13 cellular contexts compared by ENCODE assay signal in the genomic region with DNA sequence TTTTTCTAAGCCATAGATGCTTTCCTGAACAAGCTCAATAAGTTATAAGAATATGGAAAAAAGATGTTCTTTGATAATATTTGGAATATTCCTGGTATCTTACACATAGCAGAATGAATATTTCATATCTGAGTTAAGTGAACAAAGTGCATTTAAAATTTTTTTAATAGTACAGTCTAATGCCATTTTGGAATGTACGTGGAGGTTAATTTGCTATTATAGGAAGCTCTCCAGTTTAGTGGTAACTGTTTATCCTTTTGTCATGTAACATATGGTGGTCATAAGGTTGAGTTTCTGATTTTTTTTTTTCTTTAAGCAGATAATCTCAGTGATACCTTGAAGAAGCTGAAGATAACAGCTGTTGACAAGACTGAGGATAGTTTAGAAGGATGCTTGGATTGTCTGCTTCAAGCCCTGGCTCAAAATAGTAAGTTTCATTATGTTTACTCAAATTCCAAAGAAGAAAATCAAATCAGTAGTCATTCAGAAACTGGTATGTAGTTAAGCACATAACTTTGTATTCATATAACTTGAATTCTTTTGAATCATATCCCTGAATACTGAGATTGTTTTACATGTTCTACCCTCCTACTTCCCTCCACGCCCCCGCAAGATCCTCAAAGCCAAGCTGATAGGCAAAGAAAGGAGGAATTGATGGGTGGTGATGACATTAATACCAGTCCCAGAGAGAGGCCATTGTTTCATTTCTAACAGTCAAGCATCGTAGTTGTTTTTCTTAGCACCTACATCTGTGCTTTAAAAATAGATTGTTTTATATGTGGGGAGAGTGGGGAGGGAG. TPM values are rescaled to one million over a fixed set of nuclear protein-coding genes. Genes with fewer than 3 reads are reported as not detected.
DNase-seq lines count a peak whose midpoint lies in the region; ATAC-seq and TF ChIP-seq lines count a peak whose summit lies in the region.
"Had no signal": no experiment of that assay in that cellular context is flagged by ENCODE, and none has a peak within 500 bp of the region (broad histone marks: within the 10 kb centered on the region; RNA-seq: fewer than 3 reads in every experiment).

No MANE protein-coding gene starts in this region.

- H3K36me3 Mint-ChIP-seq in activated CD8-positive, alpha-beta memory T cell treated with anti-CD3 and anti-CD28 coated beads, Interleukin-2, amount 10 ng/mL, durations not matched to agents 7 days and 5 days = peaks cover 36% of the 10 kb centered on the region
- no peaks in the 10 kb centered on the region for H3K36me3 Mint-ChIP-seq in glutamatergic neuron (ENCODE audit: unreplicated experiment)

- H3K27ac Mint-ChIP-seq in activated CD8-positive, alpha-beta memory T cell treated with anti-CD3 and anti-CD28 coated beads, Interleukin-2, amount 10 ng/mL, durations not matched to agents 7 days and 5 days = peak overlapping the region; percentile 26
- peak overlapping the region; percentile 64 for H3K27ac Mint-ChIP-seq in glutamatergic neuron (ENCODE audit: unreplicated experiment)
- H3K27ac Mint-ChIP-seq: T-helper 1 cell treated with Interleukin-12 subunit alpha and Interleukin-12 subunit beta and Interleukin-4 antibody, amounts not matched to agents 30 μg/mL and 1 μg/mL, for 36 hours had no signal

- H3K36me3 ChIP-seq in body of pancreas (replicated peaks in 1 of 2; ENCODE audit: insufficient read depth in 1 of 2, low read depth in 2 of 2) = no peaks in the 10 kb centered on the region
- H3K36me3 ChIP-seq: ascending aorta, upper lobe of left lung had no signal

- CTCF ChIA-PET in activated CD8-positive, alpha-beta memory T cell treated with anti-CD3 and anti-CD28 coated beads, Interleukin-2, amount 10 ng/mL, durations not matched to agents 7 days and 5 days (lab: Charles Lee) = no interaction called here

- H3K27me3 ChIP-seq in body of pancreas = no peaks in the 10 kb centered on the region
- H3K27me3 ChIP-seq: ascending aorta, upper lobe of left lung had no signal

- no peaks in the 10 kb centered on the region for H3K9me3 ChIP-seq in body of pancreas
- H3K9me3 ChIP-seq: ascending aorta, upper lobe of left lung had no signal

- no peak for DNase-seq in activated CD8-positive, alpha-beta memory T cell treated with anti-CD3 and anti-CD28 coated beads, Interleukin-2, amount 10 ng/mL, durations not matched to agents 7 days and 5 days
- DNase-seq in activated CD8-positive, alpha-beta memory T cell treated with anti-CD3 and anti-CD28 coated beads, Interleukin-2, amount 50 U/mL, for 4 hours = no peak
- DNase-seq in RPMI7951 (ENCODE audit: low read depth) = peak; percentile 22
- DNase-seq in glutamatergic neuron = no peak
- DNase-seq in stimulated activated CD4-positive, alpha-beta T cell treated with anti-CD3 and anti-CD28 coated beads, Interleukin-4, amount 100 ng/mL, for 48 hours (ENCODE audit: low read depth in 2 of 2) = peak; percentile 13 to 47
- DNase-seq in body of pancreas = no peak
- DNase-seq: Karpas-422, NCI-H1930, upper lobe of left lung had no signal

- no peaks in the 10 kb centered on the region for H3K27me3 Mint-ChIP-seq in activated CD8-positive, alpha-beta memory T cell treated with anti-CD3 and anti-CD28 coated beads, Interleukin-2, amount 10 ng/mL, durations not matched to agents 7 days and 5 days
- H3K27me3 Mint-ChIP-seq in glutamatergic neuron (ENCODE audit: unreplicated experiment) = no peaks in the 10 kb centered on the region

- TF ChIP-seq CTCF in glutamatergic neuron (IDR thresholded peaks at IDR 0.05; ENCODE audit: partially characterized antibody, unreplicated experiment) = no peak
- TF ChIP-seq CTCF in body of pancreas (IDR thresholded peaks at IDR 0.05) = no peak

- H3K4me3 Mint-ChIP-seq in activated CD8-positive, alpha-beta memory T cell treated with anti-CD3 and anti-CD28 coated beads, Interleukin-2, amount 10 ng/mL, durations not matched to agents 7 days and 5 days = no peak overlapping the region
- no peak overlapping the region for H3K4me3 Mint-ChIP-seq in glutamatergic neuron (ENCODE audit: unreplicated experiment)
- H3K4me3 Mint-ChIP-seq: T-helper 1 cell treated with Interleukin-12 subunit alpha and Interleukin-12 subunit beta and Interleukin-4 antibody, amounts not matched to agents 30 μg/mL and 1 μg/mL, for 36 hours had no signal

- H3K4me1 Mint-ChIP-seq in activated CD8-positive, alpha-beta memory T cell treated with anti-CD3 and anti-CD28 coated beads, Interleukin-2, amount 10 ng/mL, durations not matched to agents 7 days and 5 days = peaks cover 28% of the 10 kb centered on the region
- H3K4me1 Mint-ChIP-seq in glutamatergic neuron (ENCODE audit: low read depth, unreplicated experiment) = peaks cover 18% of the 10 kb centered on the region

- TF ChIP-seq POLR2A in body of pancreas (IDR thresholded peaks at IDR 0.05) = no peak

- WGBS in body of pancreas, 2 donors = 89 to 92% methylated on average over 4 of the region's 4 CpGs

- peaks cover 13% of the 10 kb centered on the region for H3K4me1 ChIP-seq in body of pancreas
- H3K4me1 ChIP-seq: ascending aorta had no signal

- H3K9me3 Mint-ChIP-seq in activated CD8-positive, alpha-beta memory T cell treated with anti-CD3 and anti-CD28 coated beads, Interleukin-2, amount 10 ng/mL, durations not matched to agents 7 days and 5 days (ENCODE audit: low read depth) = no peaks in the 10 kb centered on the region
- H3K9me3 Mint-ChIP-seq in glutamatergic neuron (ENCODE audit: unreplicated experiment) = no peaks in the 10 kb centered on the region
- H3K9me3 Mint-ChIP-seq: T-helper 1 cell treated with Interleukin-12 subunit alpha and Interleukin-12 subunit beta and Interleukin-4 antibody, amounts not matched to agents 30 μg/mL and 1 μg/mL, for 36 hours had no signal

- no peak overlapping the region for H3K27ac ChIP-seq in body of pancreas
- H3K27ac ChIP-seq: ascending aorta, upper lobe of left lung had no signal

- no peak for ATAC-seq in activated CD8-positive, alpha-beta memory T cell treated with anti-CD3 and anti-CD28 coated beads, Interleukin-2, amount 10 ng/mL, durations not matched to agents 7 days and 5 days
- ATAC-seq in GM18909 (IDR thresholded peaks at IDR 0.05; ENCODE audit: poor library complexity, unreplicated experiment) = no peak
- no peak for ATAC-seq in body of pancreas
- ATAC-seq in GM19351 (IDR thresholded peaks at IDR 0.05; ENCODE audit: unreplicated experiment) = no peak

- intact Hi-C loops in body of pancreas (cut with DNase I) = no loop called here

- no peak overlapping the region for H3K4me3 ChIP-seq in body of pancreas
- H3K4me3 ChIP-seq: ascending aorta, upper lobe of left lung had no signal

RNA-seq across cellular contexts. Expression of a gene that starts 32.1 kb away (rescaled TPM):
- 10 to 100 TPM; 55.8 to 57.2 TPM for total RNA-seq in activated CD8-positive, alpha-beta memory T cell treated with anti-CD3 and anti-CD28 coated beads, Interleukin-2, amount 10 ng/mL, durations not matched to agents 7 days and 5 days
- total RNA-seq in RPMI7951 (2014; rRNA removed; shearing (Covaris generic)) = 65.1 and 66.3 TPM in 2 replicates
- total RNA-seq in glutamatergic neuron (ENCODE audit: unreplicated experiment) (121 TPM), body of pancreas (10 to 100 TPM; 13.2 to 41.2 TPM)

Comparison
In these comparisons a context has a peak if more than half of its experiments do, and no peak if none do; other contexts are left out.
1. DNase-seq: peak in RPMI7951 (single experiment) and stimulated activated CD4-positive, alpha-beta T cell treated with anti-CD3 and anti-CD28 coated beads, Interleukin-4, amount 100 ng/mL, for 48 hours (2 of 2); none in activated CD8-positive, alpha-beta memory T cell treated with anti-CD3 and anti-CD28 coated beads, Interleukin-2, amount 10 ng/mL, durations not matched to agents 7 days and 5 days (single experiment), activated CD8-positive, alpha-beta memory T cell treated with anti-CD3 and anti-CD28 coated beads, Interleukin-2, amount 50 U/mL, for 4 hours (single experiment), glutamatergic neuron (single experiment) and body of pancreas (0 of 4).